In genomic region chr6:134317471-134318131, GRCh38 we compare ENCODE assay signal across 8 cellular contexts. TPM values are rescaled to one million over a fixed set of nuclear protein-coding genes. Genes with fewer than 3 reads are reported as not detected.
DNase-seq lines count a peak whose midpoint lies in the region; ATAC-seq and TF ChIP-seq lines count a peak whose summit lies in the region.

TSS of gene SGK1 (minus strand) at chr6:134318112. CDS start at chr6:134317460, 652 bp downstream.

- H3K36me3 ChIP-seq in MG63 (no peaks in the 10 kb centered on the region), esophagus muscularis mucosa (no peaks in the 10 kb centered on the region), subcutaneous abdominal adipose tissue (ENCODE audit: control insufficient read depth in 5 of 5, insufficient read depth in 5 of 5, low read length in 5 of 5) (no peaks in the 10 kb centered on the region)

- no peaks in the 10 kb centered on the region for H3K36me3 Mint-ChIP-seq in activated T-cell treated with anti-CD3 and anti-CD28 coated beads, Interleukin-2, amount 50 U/mL, for 4 hours (ENCODE audit: insufficient read depth)
- H3K36me3 Mint-ChIP-seq in mesothelial cell of epicardium, result no peaks in the 10 kb centered on the region

- H3K4me3 ChIP-seq in MG63 (peak within 1 kb of the TSS; percentile 48), esophagus muscularis mucosa (peak within 1 kb of the TSS; percentile 50 to 53 (median 52)), subcutaneous abdominal adipose tissue (ENCODE audit: low read depth in 1 of 5, low read length in 5 of 5) (peak within 1 kb of the TSS; percentile 46 to 71 (median 64))

- peak within 1 kb of the TSS in 2 of 5 donors; percentile 26 to 27 for H3K9ac ChIP-seq in subcutaneous abdominal adipose tissue (ENCODE audit: low read length in 5 of 5)

- DNase-seq in DMS153 treated with DMSO at 0.1 percent for 48 hours (lab: John Stamatoyannopoulos, UW; ENCODE audit: unreplicated experiment) (peak; percentile 87), MG63 (peak; percentile 28), esophagus muscularis mucosa (ENCODE audit: extremely low spot score) (no peak), mesothelial cell of epicardium (ENCODE audit: low spot score in 2 of 2, unreplicated experiment in 2 of 2) (no peak), middle frontal gyrus (ENCODE audit: extremely low spot score, low spot score) (no peak), T1000 (lab: John Stamatoyannopoulos, UW) (no peak)
- DNase-seq in activated T-cell treated with anti-CD3 and anti-CD28 coated beads, Interleukin-2, amount 50 U/mL, for 4 hours, result peak; percentile 21

- intact Hi-C loops in esophagus muscularis mucosa (cut with DNase I), result no loop called here

- H3K4me3 Mint-ChIP-seq in activated T-cell treated with anti-CD3 and anti-CD28 coated beads, Interleukin-2, amount 50 U/mL, for 4 hours, result peak within 1 kb of the TSS; percentile 87
- H3K4me3 Mint-ChIP-seq in mesothelial cell of epicardium, result peak within 1 kb of the TSS; percentile 75

- H3K27ac Mint-ChIP-seq in mesothelial cell of epicardium, result no peak within 1 kb of the TSS

- TF ChIP-seq POLR2A in esophagus muscularis mucosa (IDR thresholded peaks at IDR 0.05; ENCODE audit: low read depth), result no peak

- TF ChIP-seq EP300 in esophagus muscularis mucosa (IDR thresholded peaks at IDR 0.05), result no peak

- H3K9me3 ChIP-seq in MG63, result no peaks in the 10 kb centered on the region
- H3K9me3 ChIP-seq in esophagus muscularis mucosa, result no peaks in the 10 kb centered on the region
- H3K9me3 ChIP-seq in subcutaneous abdominal adipose tissue (ENCODE audit: control insufficient read depth in 5 of 5, low read length in 5 of 5), result no peaks in the 10 kb centered on the region

- no peaks in the 10 kb centered on the region; the same call in 1 of the 2 replicates for H3K27me3 ChIP-seq in MG63
- peaks cover 0 to 17% (median 3%) of the 10 kb centered on the region in 4 donors for H3K27me3 ChIP-seq in esophagus muscularis mucosa
- H3K27me3 ChIP-seq in subcutaneous abdominal adipose tissue (ENCODE audit: control insufficient read depth in 5 of 5, insufficient read depth in 4 of 5, low read length in 5 of 5), result peaks cover 0 to 7% (median 3%) of the 10 kb centered on the region in 5 donors

- peaks cover 25% of the 10 kb centered on the region for H3K27me3 Mint-ChIP-seq in activated T-cell treated with anti-CD3 and anti-CD28 coated beads, Interleukin-2, amount 50 U/mL, for 4 hours (ENCODE audit: low read depth)
- peaks cover 54% of the 10 kb centered on the region for H3K27me3 Mint-ChIP-seq in mesothelial cell of epicardium (ENCODE audit: low read depth)

- H3K4me1 ChIP-seq in esophagus muscularis mucosa (peaks cover 0 to 17% (median 16%) of the 10 kb centered on the region in 4 donors), subcutaneous abdominal adipose tissue (ENCODE audit: control insufficient read depth in 5 of 5, insufficient read depth in 5 of 5, low read length in 5 of 5) (peaks cover 0 to 14% (median 12%) of the 10 kb centered on the region in 5 donors)

- no peaks in the 10 kb centered on the region for H3K9me3 Mint-ChIP-seq in activated T-cell treated with anti-CD3 and anti-CD28 coated beads, Interleukin-2, amount 50 U/mL, for 4 hours
- no peaks in the 10 kb centered on the region for H3K9me3 Mint-ChIP-seq in mesothelial cell of epicardium

- TF ChIP-seq CTCF in esophagus muscularis mucosa (IDR thresholded peaks at IDR 0.05) (no peak), mesothelial cell of epicardium (IDR thresholded peaks at IDR 0.05; ENCODE audit: unreplicated experiment) (no peak)

- peak; percentile 79 for ATAC-seq in activated T-cell treated with anti-CD3 and anti-CD28 coated beads, Interleukin-2, amount 50 U/mL, for 4 hours

- 4% methylated on average over 33 of the region's 33 CpGs for WGBS in esophagus muscularis mucosa

- H3K27ac ChIP-seq in esophagus muscularis mucosa (replicated peaks in 1 of 4), result no peak within 1 kb of the TSS
- no peak within 1 kb of the TSS for H3K27ac ChIP-seq in subcutaneous abdominal adipose tissue (ENCODE audit: low read depth, low read length)

- peaks cover 15% of the 10 kb centered on the region for H3K4me1 Mint-ChIP-seq in activated T-cell treated with anti-CD3 and anti-CD28 coated beads, Interleukin-2, amount 50 U/mL, for 4 hours (ENCODE audit: low read depth)
- H3K4me1 Mint-ChIP-seq in mesothelial cell of epicardium, result peaks cover 14% of the 10 kb centered on the region

RNA-seq across cellular contexts. Expression of gene SGK1, which starts in this region (rescaled TPM):
- total RNA-seq in MG63 (2014; rRNA removed; shearing (Covaris generic); ENCODE audit: low replicate concordance), result 67.1 and 80.0 TPM in 2 replicates
- total RNA-seq in activated T-cell treated with anti-CD3 and anti-CD28 coated beads, Interleukin-2, amount 50 U/mL, for 4 hours, result 10 to 100 TPM; 26.4 to 40.4 (median 36.9) TPM
- 10 to 100 TPM; 30.7 to 52.8 (median 43.9) TPM for total RNA-seq in esophagus muscularis mucosa
- total RNA-seq in mesothelial cell of epicardium, result 39.5 to 45.6 TPM (median 44.5 TPM) in 3 replicates

Comparison
In these comparisons a context has a peak if more than half of its experiments do, and no peak if none do; other contexts are left out.
1. DNase-seq: peak in DMS153 treated with DMSO at 0.1 percent for 48 hours (single experiment), MG63 (single experiment) and activated T-cell treated with anti-CD3 and anti-CD28 coated beads, Interleukin-2, amount 50 U/mL, for 4 hours (single experiment); none in esophagus muscularis mucosa (single experiment), mesothelial cell of epicardium (0 of 2), middle frontal gyrus (single experiment) and T1000 (single experiment).
2. Peak in every context shown above with its lines, with median percentiles within 50 percentile points of each other: H3K4me3 ChIP-seq.